ENCODE assay signal across 10 cellular contexts in genomic region chr7:100208911-100209408, GRCh38. TPM values are rescaled to one million over a fixed set of nuclear protein-coding genes. Genes with fewer than 3 reads are reported as not detected.
DNase-seq lines count a peak whose midpoint lies in the region; ATAC-seq and TF ChIP-seq lines count a peak whose summit lies in the region.
"Had no signal": no experiment of that assay in that cellular context is flagged by ENCODE, and none has a peak within 500 bp of the region (broad histone marks: within the 10 kb centered on the region; RNA-seq: fewer than 3 reads in every experiment).

No MANE protein-coding gene starts in this region.

- intact Hi-C loops in colonic mucosa (cut with DNase I): no loop called here

- ATAC-seq in GM19452 (IDR thresholded peaks at IDR 0.05; ENCODE audit: unreplicated experiment) (peak; percentile 74), HG03432 (IDR thresholded peaks at IDR 0.05; ENCODE audit: unreplicated experiment) (peak; percentile 66)

- H3K4me3 ChIP-seq in colonic mucosa: no peak overlapping the region
- H3K4me3 ChIP-seq: Peyer's patch had no signal

- TF ChIP-seq CTCF in GM10266 (IDR thresholded peaks at IDR 0.05; ENCODE audit: control insufficient read depth, insufficient read depth, low read depth, missing control alignments) (peak; percentile 2), colonic mucosa (IDR thresholded peaks at IDR 0.05) (no peak)

- H3K27ac ChIP-seq in colonic mucosa: no peak overlapping the region

- H3K36me3 ChIP-seq in colonic mucosa: no peaks in the 10 kb centered on the region
- H3K36me3 ChIP-seq: Peyer's patch had no signal

- DNase-seq in GM10266 (ENCODE audit: extremely low spot score) (peak; percentile 64), colonic mucosa (no peak), NCI-H446 (lab: John Stamatoyannopoulos, UW) (no peak), NCI-H774 (lab: John Stamatoyannopoulos, UW) (no peak), NCI-H2107 (lab: John Stamatoyannopoulos, UW) (no peak), SW 1271 (lab: John Stamatoyannopoulos, UW) (no peak)

- no peaks in the 10 kb centered on the region for H3K27me3 ChIP-seq in colonic mucosa
- H3K27me3 ChIP-seq: Peyer's patch had no signal

- peak overlapping the region; percentile 27 to 35 for H3K9ac ChIP-seq in colonic mucosa (ENCODE audit: low read depth in 2 of 2, low read length in 2 of 2)

- H3K9me3 ChIP-seq in colonic mucosa: no peaks in the 10 kb centered on the region
- H3K9me3 ChIP-seq: Peyer's patch had no signal

- H3K4me1 ChIP-seq in colonic mucosa: peaks cover 3% of the 10 kb centered on the region

RNA-seq across cellular contexts. Expression of gene PVRIG, which starts 10.8 kb away (rescaled TPM):
- total RNA-seq in colonic mucosa: 1 to 10 TPM in 1 of 2 donors, under 1 TPM in 1; 0.53 to 1.4 TPM
- total RNA-seq: lung microvascular endothelial cell had no signal

RNA-seq across cellular contexts. Expression of gene STAG3, which starts 31.2 kb away (rescaled TPM):
- total RNA-seq in colonic mucosa: 1 to 10 TPM; 1.4 to 3.8 TPM

RNA-seq across cellular contexts. Expression of gene GPC2, which starts 31.8 kb away (rescaled TPM):
- total RNA-seq in colonic mucosa: 1 to 10 TPM; 4.0 to 7.6 TPM

RNA-seq across cellular contexts. Expression of gene GAL3ST4, which starts 40.5 kb away (rescaled TPM):
- total RNA-seq in colonic mucosa: 10 to 100 TPM in 1 of 2 donors, 1 to 10 TPM in 1; 5.2 to 11.6 TPM

RNA-seq across cellular contexts. Expression of gene TRAPPC14, which starts 50.4 kb away (rescaled TPM):
- total RNA-seq in colonic mucosa: 10 to 100 TPM; 40.3 to 69.5 TPM
